In genomic region chr15:43370975-43371974, GRCh38 we compare ENCODE assay signal across 8 cellular contexts.
DNase-seq lines count a peak whose midpoint lies in the region; ATAC-seq and TF ChIP-seq lines count a peak whose summit lies in the region.

A gene with protein sequence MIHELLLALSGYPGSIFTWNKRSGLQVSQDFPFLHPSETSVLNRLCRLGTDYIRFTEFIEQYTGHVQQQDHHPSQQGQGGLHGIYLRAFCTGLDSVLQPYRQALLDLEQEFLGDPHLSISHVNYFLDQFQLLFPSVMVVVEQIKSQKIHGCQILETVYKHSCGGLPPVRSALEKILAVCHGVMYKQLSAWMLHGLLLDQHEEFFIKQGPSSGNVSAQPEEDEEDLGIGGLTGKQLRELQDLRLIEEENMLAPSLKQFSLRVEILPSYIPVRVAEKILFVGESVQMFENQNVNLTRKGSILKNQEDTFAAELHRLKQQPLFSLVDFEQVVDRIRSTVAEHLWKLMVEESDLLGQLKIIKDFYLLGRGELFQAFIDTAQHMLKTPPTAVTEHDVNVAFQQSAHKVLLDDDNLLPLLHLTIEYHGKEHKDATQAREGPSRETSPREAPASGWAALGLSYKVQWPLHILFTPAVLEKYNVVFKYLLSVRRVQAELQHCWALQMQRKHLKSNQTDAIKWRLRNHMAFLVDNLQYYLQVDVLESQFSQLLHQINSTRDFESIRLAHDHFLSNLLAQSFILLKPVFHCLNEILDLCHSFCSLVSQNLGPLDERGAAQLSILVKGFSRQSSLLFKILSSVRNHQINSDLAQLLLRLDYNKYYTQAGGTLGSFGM (plus strand): TSS chr15:43371101. CDS start chr15:43371355, 254 bp downstream.
TSS of gene ZSCAN29 (minus strand) at chr15:43371043. CDS start at chr15:43369913, 1,130 bp downstream.

- DNase-seq in NCI-H2081 (lab: John Stamatoyannopoulos, UW) (peak; percentile 85 to 86), NCI-H2081 treated with DMSO at 0.1 percent for 48 hours (lab: John Stamatoyannopoulos, UW) (no peak), NCI-H2196 treated with DMSO at 0.1 percent for 48 hours (lab: John Stamatoyannopoulos, UW; ENCODE audit: unreplicated experiment) (peak; percentile 29), caudate nucleus (lab: John Stamatoyannopoulos, UW) (peak in 58 of 61 donors; percentile 18 to 84 (median 65)), inferior parietal cortex (ENCODE audit: extremely low spot score) (peak; percentile 79)
- peak; percentile 74 for DNase-seq in stimulated activated CD4-positive, alpha-beta T cell treated with anti-CD3 and anti-CD28 coated beads, Interleukin-12 subunit alpha, Interleukin-12 subunit beta, amount 100 ng/mL, for 4 hours

- TF ChIP-seq CTCF in WI38 (IDR thresholded peaks at IDR 0.05; ENCODE audit: low read depth, low read length): 0 out of 2 replicates have a peak, but pooled peaks have one; percentile 18

- H3K27ac ChIP-seq in caudate nucleus (ENCODE audit: low read depth, low read length): peak within 1 kb of the TSS; percentile 30

- H3K4me3 ChIP-seq in WI38 (ENCODE audit: low read depth, low read length): peak within 1 kb of the TSS; percentile 88

- ATAC-seq in HG03039 (IDR thresholded peaks at IDR 0.05; ENCODE audit: unreplicated experiment): peak; percentile 74
